ENCODE assay signal across 11 cellular contexts in genomic region chr11:120239713-120240640, GRCh38. TPM values are rescaled to one million over a fixed set of nuclear protein-coding genes. Genes with fewer than 3 reads are reported as not detected.
DNase-seq lines count a peak whose midpoint lies in the region; ATAC-seq and TF ChIP-seq lines count a peak whose summit lies in the region.
"Had no signal": no experiment of that assay in that cellular context is flagged by ENCODE, and none has a peak within 500 bp of the region (broad histone marks: within the 10 kb centered on the region; RNA-seq: fewer than 3 reads in every experiment).

Gene POU2F3, plus strand, starts transcription at chr11:120240140. Its CDS starts 204 bp downstream, at chr11:120240344.

- no peak for TF ChIP-seq POLR2A in esophagus squamous epithelium (IDR thresholded peaks at IDR 0.05)

- H3K14ac ChIP-seq in trophoblast cell (ENCODE audit: low read length): no peak within 1 kb of the TSS

- no peaks in the 10 kb centered on the region for H3K79me2 ChIP-seq in trophoblast cell (ENCODE audit: control insufficient read depth, insufficient read depth, low read length, poor library complexity)

- H4K8ac ChIP-seq in trophoblast cell (ENCODE audit: low read depth, low read length): no peak within 1 kb of the TSS

- DNase-seq in DMS53 (lab: John Stamatoyannopoulos, UW) (peak; percentile 39), DMS53 treated with DMSO at 0.1 percent for 48 hours (lab: John Stamatoyannopoulos, UW; ENCODE audit: unreplicated experiment) (no peak), NCI-H1105 treated with DMSO at 0.1 percent for 48 hours (lab: John Stamatoyannopoulos, UW) (peak; percentile 71), esophagus squamous epithelium (lab: John Stamatoyannopoulos, UW) (no peak), trophoblast cell (no peak), HPDE6-E6E7 (ENCODE audit: extremely low spot score) (no peak)
- DNase-seq: activated CD8-positive, alpha-beta memory T cell treated with anti-CD3 and anti-CD28 coated beads for 24 hours; GM23248 had no signal

- no peak within 1 kb of the TSS for H2BK5ac ChIP-seq in trophoblast cell (ENCODE audit: low read depth, low read length, poor library complexity)

- H2AFZ ChIP-seq in trophoblast cell (ENCODE audit: insufficient read depth, low read length, poor library complexity): no peak within 1 kb of the TSS
- H2AFZ ChIP-seq: GM23248 had no signal

- H3K9ac ChIP-seq in trophoblast cell (ENCODE audit: low read length): no peak within 1 kb of the TSS
- H3K9ac ChIP-seq: GM23248 had no signal

- WGBS in esophagus squamous epithelium, 2 donors: 19 to 29% methylated on average over 13 to 16 of the region's 66 CpGs
- WGBS in trophoblast cell (ENCODE audit: extremely low coverage, insufficient coverage, insufficient read length): no CpG with 5 or more reads among the region's 66 CpGs

- no peak within 1 kb of the TSS for H2BK12ac ChIP-seq in trophoblast cell (ENCODE audit: low read length)

- H3K4me3 ChIP-seq in esophagus squamous epithelium (peak within 1 kb of the TSS in 3 of 4 donors; percentile 6 to 53 (median 33)), trophoblast cell (ENCODE audit: low read depth, low read length) (peak within 1 kb of the TSS; percentile 21)
- H3K4me3 ChIP-seq: GM23248 had no signal

- H3K9me3 Mint-ChIP-seq in activated T-helper 17 cell treated with anti-CD3 and anti-CD28 coated beads, Interleukin-2, amount 50 U/mL, for 72 hours: no peaks in the 10 kb centered on the region

- intact Hi-C loops in esophagus squamous epithelium (cut with DNase I): loop anchor here (5.0 kb wide), 1 partner anchor 62 kb away; no protein-coding TSS in a partner anchor

- no peak within 1 kb of the TSS for H4K12ac ChIP-seq in trophoblast cell (ENCODE audit: low read depth, low read length)

- ATAC-seq in GM19467 (IDR thresholded peaks at IDR 0.05; ENCODE audit: unreplicated experiment): no peak
- ATAC-seq in activated T-helper 17 cell treated with anti-CD3 and anti-CD28 coated beads, Interleukin-2, amount 50 U/mL, for 72 hours (replicated peaks): no peak

- H3K4me1 ChIP-seq in esophagus squamous epithelium: peaks cover 13 to 46% (median 19%) of the 10 kb centered on the region in 3 donors
- peaks cover 9% of the 10 kb centered on the region in 2 experiments for H3K4me1 ChIP-seq in trophoblast cell (ENCODE audit: control insufficient read depth in 1 of 2, insufficient read depth in 2 of 2, low read length in 2 of 2)

- H3K36me3 Mint-ChIP-seq in activated T-helper 17 cell treated with anti-CD3 and anti-CD28 coated beads, Interleukin-2, amount 50 U/mL, for 72 hours (ENCODE audit: low read depth): no peaks in the 10 kb centered on the region

- H3K4ac ChIP-seq in trophoblast cell (ENCODE audit: low read depth, low read length): no peak within 1 kb of the TSS

- no peak within 1 kb of the TSS for H2AK5ac ChIP-seq in trophoblast cell (ENCODE audit: low read length)

- H3K23ac ChIP-seq in trophoblast cell (ENCODE audit: low read length): peak within 1 kb of the TSS; percentile 58

- peaks cover 3% of the 10 kb centered on the region for H3K79me1 ChIP-seq in trophoblast cell (ENCODE audit: low read length)

- H3K4me2 ChIP-seq in trophoblast cell (ENCODE audit: low read length): peak within 1 kb of the TSS; percentile 58

- peaks cover 65% of the 10 kb centered on the region for H3K27me3 Mint-ChIP-seq in activated T-helper 17 cell treated with anti-CD3 and anti-CD28 coated beads, Interleukin-2, amount 50 U/mL, for 72 hours

- no peak within 1 kb of the TSS for H3K18ac ChIP-seq in trophoblast cell (ENCODE audit: low read length)

- H4K91ac ChIP-seq in trophoblast cell (ENCODE audit: low read depth, low read length): no peak within 1 kb of the TSS

- H3K4me1 Mint-ChIP-seq in activated T-helper 17 cell treated with anti-CD3 and anti-CD28 coated beads, Interleukin-2, amount 50 U/mL, for 72 hours: no peaks in the 10 kb centered on the region

- H3K27me3 ChIP-seq in esophagus squamous epithelium (peaks cover 0 to 55% (median 0%) of the 10 kb centered on the region in 4 donors), trophoblast cell (ENCODE audit: insufficient read depth, low read length) (peaks cover 17% of the 10 kb centered on the region)

- no peak for TF ChIP-seq CTCF in esophagus squamous epithelium (IDR thresholded peaks at IDR 0.05)

- no peak within 1 kb of the TSS for H3K4me3 Mint-ChIP-seq in activated T-helper 17 cell treated with anti-CD3 and anti-CD28 coated beads, Interleukin-2, amount 50 U/mL, for 72 hours

- no peaks in the 10 kb centered on the region for H3K36me3 ChIP-seq in esophagus squamous epithelium
- no peaks in the 10 kb centered on the region for H3K36me3 ChIP-seq in trophoblast cell (ENCODE audit: control insufficient read depth in 1 of 2, insufficient read depth in 2 of 2, low read length in 2 of 2)

- no peaks in the 10 kb centered on the region for H3K9me3 ChIP-seq in esophagus squamous epithelium
- peaks cover 2% of the 10 kb centered on the region for H3K9me3 ChIP-seq in trophoblast cell (ENCODE audit: insufficient read depth, low read depth, low read length)

- no peak within 1 kb of the TSS for H3K27ac Mint-ChIP-seq in activated T-helper 17 cell treated with anti-CD3 and anti-CD28 coated beads, Interleukin-2, amount 50 U/mL, for 72 hours

- peak within 1 kb of the TSS in 1 of 4 donors; percentile 17 for H3K27ac ChIP-seq in esophagus squamous epithelium
- H3K27ac ChIP-seq in trophoblast cell (ENCODE audit: low read depth, low read length): no peak within 1 kb of the TSS
- H3K27ac ChIP-seq: GM23248 had no signal

- no peak within 1 kb of the TSS for H2BK120ac ChIP-seq in trophoblast cell (ENCODE audit: insufficient read depth, low read length, poor library complexity)

RNA-seq across cellular contexts. Expression of gene POU2F3, which starts in this region (rescaled TPM):
- 1 to 10 TPM in 3 of 4 donors, not detected in 1; 1.1 to 2.9 (median 1.5) TPM for total RNA-seq in esophagus squamous epithelium
- polyA plus RNA-seq in trophoblast cell (2013): 18.6 and 19.6 TPM in 2 replicates
- total RNA-seq in activated T-helper 17 cell treated with anti-CD3 and anti-CD28 coated beads, Interleukin-2, amount 50 U/mL, for 72 hours: under 1 TPM in 1 of 2 donors, not detected in 1; 0.13 TPM
- total RNA-seq: GM23248, HT1080 had no signal
- polyA plus RNA-seq: GM23248 had no signal

Comparison
In these comparisons a context has a peak if more than half of its experiments do, and no peak if none do; other contexts are left out.
1. DNase-seq: peak in DMS53 (single experiment) and NCI-H1105 treated with DMSO at 0.1 percent for 48 hours (single experiment); none in DMS53 treated with DMSO at 0.1 percent for 48 hours (single experiment), esophagus squamous epithelium (single experiment), trophoblast cell (0 of 2) and HPDE6-E6E7 (single experiment).